ENCODE assay signal across 23 cellular contexts in genomic region chr7:138086585-138087270, GRCh38. TPM values are rescaled to one million over a fixed set of nuclear protein-coding genes. Genes with fewer than 3 reads are reported as not detected.
DNase-seq lines count a peak whose midpoint lies in the region; ATAC-seq, FAIRE-seq and TF ChIP-seq lines count a peak whose summit lies in the region.
"Had no signal": no experiment of that assay in that cellular context is flagged by ENCODE, and none has a peak within 500 bp of the region (broad histone marks: within the 10 kb centered on the region; RNA-seq: fewer than 3 reads in every experiment).

No MANE protein-coding gene starts in this region.

- TF ChIP-seq CTCF in K562 (IDR thresholded peaks at IDR 0.05 in 2 of 3, conservative IDR thresholded peaks at IDR 0.05 in 1 of 3; ENCODE audit: insufficient read depth in 2 of 3, low read depth in 1 of 3, low read length in 3 of 3) = no peak
- TF ChIP-seq CTCF in HepG2 (CRISPR knock-in tag; IDR thresholded peaks at IDR 0.05) = no peak
- TF ChIP-seq CTCF in neural progenitor cell (IDR thresholded peaks at IDR 0.05) = no peak
- TF ChIP-seq CTCF in kidney (IDR thresholded peaks at IDR 0.05; ENCODE audit: borderline replicate concordance, extremely low read depth, insufficient read depth) = no peak

- H3K27me3 Mint-ChIP-seq in neural progenitor cell (ENCODE audit: insufficient read depth, low read depth) = no peaks in the 10 kb centered on the region

- H2AFZ ChIP-seq in K562 (ENCODE audit: low read depth, low read length) (no peak overlapping the region), HepG2 (ENCODE audit: low read length) (no peak overlapping the region), neural progenitor cell (replicated peaks) (peak overlapping the region; percentile 26)
- H2AFZ ChIP-seq: GM23248 had no signal

- no peaks in the 10 kb centered on the region for H3F3A ChIP-seq in neural progenitor cell (ENCODE audit: low read depth)

- H3K79me2 ChIP-seq in K562 (ENCODE audit: control insufficient read depth, insufficient read depth, low read length) = no peaks in the 10 kb centered on the region
- no peaks in the 10 kb centered on the region for H3K79me2 ChIP-seq in HepG2 (ENCODE audit: insufficient read depth, low read length)
- H3K79me2 ChIP-seq in neural progenitor cell (ENCODE audit: low read depth) = no peaks in the 10 kb centered on the region

- H4K20me1 ChIP-seq in K562 (replicated peaks; ENCODE audit: control insufficient read depth, insufficient read depth, low read length) (no peaks in the 10 kb centered on the region), HepG2 (ENCODE audit: insufficient read depth, low read length) (no peaks in the 10 kb centered on the region), neural progenitor cell (ENCODE audit: low read depth) (no peaks in the 10 kb centered on the region)

- H3K27ac ChIP-seq in K562 (ENCODE audit: extremely low read depth, low read depth, low read length) (no peak overlapping the region), HepG2 (ENCODE audit: extremely low read length, insufficient read depth, low read length) (peak overlapping the region; percentile 70), neural progenitor cell (no peak overlapping the region), urinary bladder (ENCODE audit: low read depth) (peak overlapping the region; percentile 38), kidney (ENCODE audit: low read depth in 2 of 2, low read length in 2 of 2) (no peak overlapping the region)
- H3K27ac ChIP-seq: GM23248 had no signal

- H3K36me3 ChIP-seq in K562 (ENCODE audit: control insufficient read depth, insufficient read depth, low read length) (no peaks in the 10 kb centered on the region), HepG2 (replicated peaks in 1 of 2; ENCODE audit: control insufficient read depth in 1 of 2, insufficient read depth in 2 of 2, low read length in 2 of 2) (no peaks in the 10 kb centered on the region), neural progenitor cell (no peaks in the 10 kb centered on the region), urinary bladder (ENCODE audit: insufficient read depth) (no peaks in the 10 kb centered on the region), kidney (ENCODE audit: control insufficient read depth in 1 of 2, insufficient read depth in 2 of 2, low read length in 2 of 2) (no peaks in the 10 kb centered on the region)

- no peak for TF ChIP-seq POLR2A in K562 (conservative IDR thresholded peaks at IDR 0.05)
- TF ChIP-seq POLR2A in HepG2 (IDR thresholded peaks at IDR 0.05; ENCODE audit: insufficient read depth in 1 of 2, low read depth in 2 of 2, low read length in 2 of 2) = no peak

- H3K4me1 Mint-ChIP-seq in neural progenitor cell = no peaks in the 10 kb centered on the region
- H3K4me1 Mint-ChIP-seq: CD4-positive, alpha-beta memory T cell had no signal

- no TSS peak for BruUV-seq in K562 (replicated peaks; lab: Mats Ljungman, UMichigan)
- TSS peak; percentile 27 for BruUV-seq in HepG2 (replicated peaks; lab: Mats Ljungman, UMichigan)

- H3K9me3 Mint-ChIP-seq in neural progenitor cell = peaks cover 2% of the 10 kb centered on the region
- H3K9me3 Mint-ChIP-seq: CD4-positive, alpha-beta memory T cell had no signal

- in situ Hi-C loops in K562 (cut with MboI) (no loop called here), HepG2 (cut with HindIII; ENCODE audit: extremely low pct_ligation_motif_present, low pct_unique_long_range_greater_than_20kb) (no loop called here)

- TF ChIP-seq EP300 in K562 (IDR thresholded peaks at IDR 0.05; ENCODE audit: low read length) (no peak), HepG2 (IDR thresholded peaks at IDR 0.05; ENCODE audit: low read depth in 2 of 2, low read length in 2 of 2) (peak in 1 of 2 experiments; percentile 72; a peak in 2 of 4 replicates), HepG2 (CRISPR knock-in tag; IDR thresholded peaks at IDR 0.05; ENCODE audit: borderline replicate concordance) (no peak)

- H3K36me3 Mint-ChIP-seq in neural progenitor cell = no peaks in the 10 kb centered on the region
- H3K36me3 Mint-ChIP-seq: CD4-positive, alpha-beta memory T cell had no signal

- no peaks in the 10 kb centered on the region for H3K9me1 ChIP-seq in K562 (ENCODE audit: control insufficient read depth, insufficient read depth, low read length)

- 7% methylated on average over 5 of the region's 5 CpGs for WGBS in K562 (ENCODE audit: insufficient coverage, low coverage, missing lambda C conversion rate)
- 46% methylated on average over 5 of the region's 5 CpGs for WGBS in HepG2 (ENCODE audit: low lambda C conversion rate)
- WGBS in urinary bladder = 86% methylated on average over 5 of the region's 5 CpGs

- H3K27me3 ChIP-seq in K562 (ENCODE audit: control insufficient read depth in 2 of 2, insufficient read depth in 2 of 2, low read length in 2 of 2) = peaks cover 7 to 17% of the 10 kb centered on the region in 2 experiments; a peak in 3 of 5 replicates
- no peaks in the 10 kb centered on the region for H3K27me3 ChIP-seq in HepG2 (ENCODE audit: control insufficient read depth in 1 of 2, insufficient read depth in 2 of 2, low read length in 2 of 2)
- no peaks in the 10 kb centered on the region for H3K27me3 ChIP-seq in neural progenitor cell

- intact Hi-C loops in K562 (cut with micrococcal nuclease) = no loop called here
- intact Hi-C loops in HepG2 (cut with micrococcal nuclease; ENCODE audit: unreplicated experiment) = loop anchor here (2.0 to 5.0 kb wide), 2 partner anchors 20 to 66 kb away; no protein-coding TSS in a partner anchor
- intact Hi-C loops in kidney (cut with DNase I) = no loop called here

- H3K4me2 ChIP-seq in K562 (ENCODE audit: insufficient read depth, low read length) = no peak overlapping the region
- H3K4me2 ChIP-seq in HepG2 (ENCODE audit: low read depth, low read length) = peak overlapping the region; percentile 25
- H3K4me2 ChIP-seq in neural progenitor cell = no peak overlapping the region

- no peak overlapping the region for H3K4me3 Mint-ChIP-seq in neural progenitor cell
- H3K4me3 Mint-ChIP-seq: CD4-positive, alpha-beta memory T cell had no signal

- H3K4me1 ChIP-seq in K562 (replicated peaks in 1 of 2; ENCODE audit: control insufficient read depth in 2 of 2, insufficient read depth in 2 of 2, low read length in 2 of 2) = no peaks in the 10 kb centered on the region
- peaks cover 50% of the 10 kb centered on the region for H3K4me1 ChIP-seq in HepG2 (ENCODE audit: insufficient read depth, low read length)
- no peaks in the 10 kb centered on the region for H3K4me1 ChIP-seq in neural progenitor cell
- H3K4me1 ChIP-seq in urinary bladder (ENCODE audit: insufficient read depth) = no peaks in the 10 kb centered on the region
- no peaks in the 10 kb centered on the region for H3K4me1 ChIP-seq in kidney (ENCODE audit: control insufficient read depth in 1 of 2, insufficient read depth in 1 of 2, low read depth in 1 of 2, low read length in 2 of 2)
- H3K4me1 ChIP-seq: Caco-2 had no signal

- H3K9me3 ChIP-seq in K562 (replicated peaks; ENCODE audit: control insufficient read depth, insufficient read depth, low read depth, low read length) (no peaks in the 10 kb centered on the region), HepG2 (ENCODE audit: low read length) (no peaks in the 10 kb centered on the region), neural progenitor cell (ENCODE audit: low read depth) (no peaks in the 10 kb centered on the region), kidney (ENCODE audit: control insufficient read depth in 1 of 2, low read length in 2 of 2) (no peaks in the 10 kb centered on the region)

- H3K4me3 ChIP-seq in K562 (no peak overlapping the region), HepG2 (replicated peaks in 1 of 3; ENCODE audit: insufficient read depth in 1 of 3, low read depth in 2 of 3, low read length in 3 of 3) (no peak overlapping the region), neural progenitor cell (no peak overlapping the region), urinary bladder (ENCODE audit: low read depth, low read length) (no peak overlapping the region), kidney (ENCODE audit: low read length in 2 of 2) (no peak overlapping the region)
- H3K4me3 ChIP-seq: GM23248 had no signal

- H3K9ac ChIP-seq in K562 (ENCODE audit: insufficient read depth in 1 of 2, low read depth in 2 of 2, low read length in 2 of 2) (no peak overlapping the region), HepG2 (ENCODE audit: insufficient read depth, low read depth, low read length) (no peak overlapping the region), neural progenitor cell (no peak overlapping the region), kidney (ENCODE audit: low read length in 2 of 2) (no peak overlapping the region)
- H3K9ac ChIP-seq: GM23248 had no signal

- DNase-seq in K562 (ENCODE audit: extremely low read depth in 1 of 4, low spot score in 3 of 4) (no peak), HepG2 (ENCODE audit: low spot score) (peak; percentile 85), neural progenitor cell (ENCODE audit: low spot score) (no peak), kidney (no peak), urothelium cell line (ENCODE audit: low spot score) (no peak), mesenteric fat pad (ENCODE audit: low spot score) (no peak)
- DNase-seq: C1 segment of cervical spinal cord; Caco-2; CD4-positive, alpha-beta memory T cell; DMS153; DND-41; GM23248; H7; HCEC 1CT had no signal

- ATAC-seq in K562 (no peak; the same call in 2 of the 3 replicates), HepG2 (peak; percentile 94), HG02798 (IDR thresholded peaks at IDR 0.05; ENCODE audit: poor library complexity, unreplicated experiment) (no peak)

- no peak for FAIRE-seq in K562 (lab: Jason Lieb, UNC)
- FAIRE-seq in HepG2 (lab: Jason Lieb, UNC) = peak; percentile 79
- FAIRE-seq in kidney (lab: Jason Lieb, UNC) = no peak
- FAIRE-seq in urothelium cell line (lab: Jason Lieb, UNC) = no peak
- FAIRE-seq: G401.6, GM12892, GM19239, H1 had no signal

- CTCF ChIA-PET in K562 (lab: Yijun Ruan, JAX; ENCODE audit: low intra/inter-chr PET ratio) (no interaction called here), HepG2 (lab: Yijun Ruan, JAX; ENCODE audit: low intra/inter-chr PET ratio, low total read pairs) (no interaction called here)

- POLR2A ChIA-PET in K562 (lab: Yijun Ruan, JAX) (no interaction called here), HepG2 (lab: Yijun Ruan, JAX) (interaction anchor here (1.2 to 1.5 kb wide), 2 partner anchors 22 kb away, joined by 3 read pairs; no protein-coding TSS in a partner anchor)

- TF ChIP-seq RAD21 in K562 (CRISPR knock-in tag; conservative IDR thresholded peaks at IDR 0.05 in 1 of 2, IDR thresholded peaks at IDR 0.05 in 1 of 2) (no peak), HepG2 (CRISPR knock-in tag; IDR thresholded peaks at IDR 0.05) (no peak)

- no peak overlapping the region for H3K27ac Mint-ChIP-seq in neural progenitor cell
- H3K27ac Mint-ChIP-seq: CD4-positive, alpha-beta memory T cell had no signal

RNA-seq across cellular contexts. Expression of gene AKR1D1, which starts 10.5 kb away (rescaled TPM):
- not detected in 2 replicates for total RNA-seq in K562 (2011; cell fraction: chromatin; rRNA removed; ENCODE audit: low replicate concordance)
- total RNA-seq in K562 (2011; cell fraction: nucleolus; rRNA removed) = not detected in 2 replicates
- not detected in 2 replicates for total RNA-seq in K562 (2011; cell fraction: nucleoplasm; rRNA removed)
- total RNA-seq in K562 (2014; rRNA removed) (not detected in 2 replicates), K562 (2014; rRNA removed; fragmentation: Illumina TruSeq; extraction: Trizol) (not detected in 2 replicates), K562 (2015; rRNA removed; fragmentation: Illumina TruSeq; extraction: Trizol) (not detected in 2 replicates), K562 (2021) (not detected in 2 replicates), HepG2 (2016; rRNA removed; fragmentation: Illumina TruSeq; extraction: Trizol) (37.0 and 59.5 TPM in 2 replicates), neural progenitor cell (ENCODE audit: low replicate concordance) (0.28 TPM in 1 of 2 replicates, not detected in the other), urinary bladder (not detected), kidney (not detected), mesenteric fat pad (not detected)
- polyA plus RNA-seq in K562 (2011; rRNA removed) (not detected in 2 replicates), K562 (2014; fragmentation: Illumina TruSeq; extraction: Trizol) (not detected in 2 replicates), K562 (2014; fragmentation: Nextera tagmentation; extraction: Ambion mirVana) (not detected), K562 (2014; rRNA removed) (not detected in 2 replicates), HepG2 (2011; rRNA removed) (6.8 and 6.9 TPM in 2 replicates), urinary bladder (not detected), kidney (ENCODE audit: insufficient read depth, low read depth, low replicate concordance) (not detected)
- polyA plus RNA-seq in K562 (2011; cell fraction: cytosol; rRNA removed) = not detected in 2 replicates
- not detected in 2 replicates for polyA plus RNA-seq in K562 (2011; cell fraction: nucleus; rRNA removed)
- not detected in 2 replicates for polyA plus RNA-seq in K562 (2012)
- polyA minus RNA-seq in K562 (2011; rRNA and poly(A)+ RNA removed) = not detected in 2 replicates
- polyA minus RNA-seq in K562 (2011; cell fraction: cytosol; rRNA and poly(A)+ RNA removed) = not detected in 2 replicates
- not detected in 2 replicates for polyA minus RNA-seq in K562 (2011; cell fraction: nucleus; rRNA and poly(A)+ RNA removed)
- 14.5 and 15.5 TPM in 2 replicates for total RNA-seq in HepG2 (2016; cell fraction: cytosol; rRNA removed; fragmentation: Illumina TruSeq; extraction: Trizol; ENCODE audit: low read depth)
- total RNA-seq in HepG2 (2016; cell fraction: insoluble cytoplasmic fraction; rRNA removed; fragmentation: Illumina TruSeq; extraction: Trizol) = 38.3 and 59.0 TPM in 2 replicates
- 36.5 and 40.0 TPM in 2 replicates for total RNA-seq in HepG2 (2016; cell fraction: membrane; rRNA removed; fragmentation: Illumina TruSeq; extraction: Trizol)
- total RNA-seq in HepG2 (2016; cell fraction: nucleus; rRNA removed; fragmentation: Illumina TruSeq; extraction: Trizol) = 15.6 and 17.5 TPM in 2 replicates
- 4.4 and 5.3 TPM in 2 replicates for polyA plus RNA-seq in HepG2 (2011; cell fraction: cytosol; rRNA removed)
- 1.9 and 2.3 TPM in 2 replicates for polyA plus RNA-seq in HepG2 (2011; cell fraction: nucleus; rRNA removed)
- polyA plus RNA-seq in HepG2 (2012) = 7.1 and 20.6 TPM in 2 replicates
- 8.2 and 8.7 TPM in 2 replicates for polyA plus RNA-seq in HepG2 (2016; cell fraction: cytosol; fragmentation: Illumina TruSeq; extraction: Trizol; ENCODE audit: low read depth)
- 46.7 and 52.6 TPM in 2 replicates for polyA plus RNA-seq in HepG2 (2016; cell fraction: insoluble cytoplasmic fraction; fragmentation: Illumina TruSeq; extraction: Trizol; ENCODE audit: low read depth)
- 22.8 and 27.5 TPM in 2 replicates for polyA plus RNA-seq in HepG2 (2016; cell fraction: membrane; fragmentation: Illumina TruSeq; extraction: Trizol; ENCODE audit: low read depth)
- 15.6 and 18.9 TPM in 2 replicates for polyA plus RNA-seq in HepG2 (2016; cell fraction: nucleus; fragmentation: Illumina TruSeq; extraction: Trizol; ENCODE audit: insufficient read depth, low read depth)
- 3.4 TPM in 1 of 2 replicates, not detected in the other for polyA minus RNA-seq in HepG2 (2011; rRNA and poly(A)+ RNA removed; ENCODE audit: low replicate concordance)
- polyA minus RNA-seq in HepG2 (2011; cell fraction: cytosol; rRNA and poly(A)+ RNA removed) = 5.2 and 7.2 TPM in 2 replicates
- polyA minus RNA-seq in HepG2 (2011; cell fraction: nucleus; rRNA and poly(A)+ RNA removed) = 2.2 and 5.1 TPM in 2 replicates
- total RNA-seq: A172; A673; CD4-positive, alpha-beta memory T cell; GM23248; H1; H7 had no signal
- polyA plus RNA-seq: BJ; CD4-positive, alpha-beta memory T cell; GM23248; H1 had no signal

Comparison
In these comparisons a context has a peak if more than half of its experiments do, and no peak if none do; other contexts are left out.
1. H3K27ac ChIP-seq: peak in HepG2 (single experiment) and urinary bladder (single experiment); none in K562 (single experiment), neural progenitor cell (single experiment) and kidney (0 of 2).
2. RNA of gene AKR1D1, which starts 10.5 kb away (total RNA-seq): 14.5 to 59.5 TPM in HepG2; not detected in kidney (single experiment), not detected in K562, 0.28 TPM in neural progenitor cell, not detected in urinary bladder (single experiment) and not detected in mesenteric fat pad (single experiment); every median in the first group is over 10 times any median in the second.
3. Of the 241 proteins assayed by ChIP-seq in both HepG2 and K562: peak only in HepG2: ARID3A, ATF1, BCL6, CEBPB, CEBPG, CHD4 and 23 more; only in K562: ZNF766; in both: none; in neither: 204; mixed calls (peak in some experiments, not most) for 7.